Comparison of ENCODE assay signal across 22 cellular contexts in the genomic region with DNA sequence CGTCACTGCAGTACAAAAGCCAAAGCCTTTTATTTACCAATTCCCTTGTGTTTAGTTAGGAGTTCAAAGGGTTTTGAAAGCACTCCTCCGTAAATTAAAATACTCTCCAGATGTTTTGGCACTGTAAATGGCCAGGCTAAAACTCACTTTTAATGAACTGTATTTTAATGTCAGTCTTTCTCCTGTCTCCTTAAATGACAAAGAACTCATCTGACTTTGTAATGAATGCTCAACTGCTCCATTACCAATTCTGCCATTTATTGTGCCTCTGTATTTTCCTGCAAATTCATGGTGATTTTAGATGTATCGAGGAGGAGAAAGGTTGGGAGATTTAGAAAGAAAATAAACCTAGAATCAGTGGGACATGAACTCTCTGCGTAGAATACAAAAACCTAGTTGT.
"Had no signal": no experiment of that assay in that cellular context is flagged by ENCODE, and none has a peak within 500 bp of the region (broad histone marks: within the 10 kb centered on the region; RNA-seq: fewer than 3 reads in every experiment).

No MANE protein-coding gene starts in this region.

- H3K4me1 Mint-ChIP-seq: central memory CD8-positive, alpha-beta T cell; stimulated activated naive B cell treated with anti-CD40 and anti-IgM and Interleukin-4, amounts not matched to agents 10 μg/mL and 1 μg/mL and 100 μg/mL, for 72 hours had no signal

- H3K27me3 Mint-ChIP-seq: activated CD8-positive, alpha-beta T cell treated with anti-CD3 and anti-CD28 coated beads for 36 hours; central memory CD8-positive, alpha-beta T cell; stimulated activated naive B cell treated with anti-CD40 and anti-IgM and Interleukin-4, amounts not matched to agents 10 μg/mL and 1 μg/mL and 100 μg/mL, for 72 hours had no signal

- H3K9me3 Mint-ChIP-seq: neural crest cell had no signal

- H3K36me3 ChIP-seq: brain microvascular endothelial cell, colonic mucosa, heart right ventricle, pancreas, sigmoid colon, spleen, upper lobe of right lung had no signal

- H3K9me3 ChIP-seq: colonic mucosa, pancreas, sigmoid colon, upper lobe of right lung had no signal

- H3K4me3 Mint-ChIP-seq: activated CD8-positive, alpha-beta T cell treated with anti-CD3 and anti-CD28 coated beads for 36 hours; activated naive CD4-positive, alpha-beta T cell treated with anti-CD3 and anti-CD28 coated beads for 36 hours; central memory CD8-positive, alpha-beta T cell; neural crest cell; stimulated activated naive B cell treated with anti-CD40 and anti-IgM and Interleukin-4, amounts not matched to agents 10 μg/mL and 1 μg/mL and 100 μg/mL, for 72 hours had no signal

- DNase-seq: activated CD4-positive, alpha-beta T cell treated with anti-CD3 and anti-CD28 coated beads for 48 hours; activated CD4-positive, CD25-positive, alpha-beta regulatory T cell; activated CD8-positive, alpha-beta T cell treated with anti-CD3 and anti-CD28 coated beads for 36 hours; activated naive CD4-positive, alpha-beta T cell treated with anti-CD3 and anti-CD28 coated beads for 36 hours; activated T-cell treated with anti-CD3 and anti-CD28 coated beads, Interleukin-2, amount 50 U/mL, for 1 hour; anterior cingulate cortex; brain microvascular endothelial cell; colonic mucosa; heart right ventricle; islet precursor cell; pancreas; sigmoid colon; spleen; stimulated activated naive B cell treated with anti-CD40 and anti-IgM and Interleukin-4, amounts not matched to agents 10 μg/mL and 1 μg/mL and 100 μg/mL, for 72 hours; T-helper 1 cell; T-helper 9 cell; upper lobe of right lung had no signal

- H3K36me3 Mint-ChIP-seq: stimulated activated naive B cell treated with anti-CD40 and anti-IgM and Interleukin-4, amounts not matched to agents 10 μg/mL and 1 μg/mL and 100 μg/mL, for 72 hours had no signal

- H3K27me3 ChIP-seq: brain microvascular endothelial cell, colonic mucosa, heart right ventricle, pancreas, sigmoid colon, spleen, upper lobe of right lung had no signal

- H3K27ac ChIP-seq: brain microvascular endothelial cell, colonic mucosa, heart right ventricle, pancreas, sigmoid colon, spleen, upper lobe of right lung had no signal

- H3K4me1 ChIP-seq: colonic mucosa, heart right ventricle, pancreas, sigmoid colon, spleen, upper lobe of right lung had no signal

- H3K4me3 ChIP-seq: colonic mucosa, heart right ventricle, lung, pancreas, sigmoid colon, spleen, upper lobe of right lung had no signal

- H3K27ac Mint-ChIP-seq: activated CD8-positive, alpha-beta T cell treated with anti-CD3 and anti-CD28 coated beads for 36 hours; activated naive CD4-positive, alpha-beta T cell treated with anti-CD3 and anti-CD28 coated beads for 36 hours; activated T-helper 2 cell treated with anti-CD3 and anti-CD28 coated beads, Interferon-gamma antibody, Interleukin-2, Interleukin-4, amounts not matched to agents 10 μg/mL and 5 μg/mL and 100 μg/mL, durations not matched to agents 14 hours and 24 hours and 36 hours; stimulated activated naive B cell treated with anti-CD40 and anti-IgM and Interleukin-4, amounts not matched to agents 10 μg/mL and 1 μg/mL and 100 μg/mL, for 72 hours had no signal

- ATAC-seq: activated CD8-positive, alpha-beta T cell treated with anti-CD3 and anti-CD28 coated beads for 36 hours; heart right ventricle; pancreas; SK-N-SH treated with all-trans-retinoic acid at 6 μM for 48 hours; stimulated activated naive B cell treated with anti-CD40 and anti-IgM and Interleukin-4, amounts not matched to agents 10 μg/mL and 1 μg/mL and 100 μg/mL, for 72 hours; upper lobe of right lung had no signal
